20 cellular contexts compared by ENCODE assay signal in the genomic region with DNA sequence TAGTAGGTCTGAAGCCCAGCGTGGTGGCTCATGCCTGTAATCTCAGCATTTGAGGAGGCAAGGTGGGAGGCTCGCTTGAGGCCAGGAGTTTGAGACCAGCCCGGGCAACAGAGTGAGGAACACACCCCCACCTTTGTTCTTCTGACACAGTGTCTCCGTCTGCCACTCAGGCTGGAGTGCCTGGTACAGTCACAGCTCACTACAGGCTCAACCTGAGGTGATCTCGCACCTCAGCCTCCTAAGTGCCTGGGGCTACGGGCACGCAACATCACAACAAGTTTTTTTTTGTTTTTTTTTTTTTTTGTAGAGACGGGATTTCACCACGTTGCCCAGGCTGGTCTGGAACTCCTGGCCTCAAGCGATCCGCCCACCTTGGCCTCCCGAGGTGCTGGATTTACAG. TPM values are rescaled to one million over a fixed set of nuclear protein-coding genes. Genes with fewer than 3 reads are reported as not detected.
DNase-seq lines count a peak whose midpoint lies in the region; ATAC-seq and TF ChIP-seq lines count a peak whose summit lies in the region.
"Had no signal": no experiment of that assay in that cellular context is flagged by ENCODE, and none has a peak within 500 bp of the region (broad histone marks: within the 10 kb centered on the region; RNA-seq: fewer than 3 reads in every experiment).

No MANE protein-coding gene starts in this region.

- H3K4me3 ChIP-seq in iPS-18a (ENCODE audit: low read length) (peak overlapping the region; percentile 28), osteoblast (ENCODE audit: insufficient read depth, low read length) (no peak overlapping the region)
- H3K4me3 ChIP-seq: adrenal gland, cardiac muscle cell, sigmoid colon, tibial artery had no signal

- no peak overlapping the region for H2AFZ ChIP-seq in osteoblast (ENCODE audit: low read length)

- H3K27ac ChIP-seq in RWPE1: peak overlapping the region; percentile 45
- no peak overlapping the region for H3K27ac ChIP-seq in iPS-18a (ENCODE audit: low read length)
- H3K27ac ChIP-seq in osteoblast (ENCODE audit: low read depth, low read length): no peak overlapping the region
- H3K27ac ChIP-seq: adrenal gland, cardiac muscle cell, sigmoid colon, tibial artery had no signal

- H3K9me3 ChIP-seq in iPS-18a (ENCODE audit: control insufficient read depth, low read depth, low read length) (no peaks in the 10 kb centered on the region), osteoblast (ENCODE audit: low read depth, low read length) (no peaks in the 10 kb centered on the region)
- H3K9me3 ChIP-seq: adrenal gland, sigmoid colon, tibial artery had no signal

- ATAC-seq in HG02798 (IDR thresholded peaks at IDR 0.05; ENCODE audit: poor library complexity, unreplicated experiment): no peak
- ATAC-seq: CD8-positive, alpha-beta T cell; PC-3; stimulated activated naive B cell treated with anti-CD40 and anti-IgM and Interleukin-4, amounts not matched to agents 10 μg/mL and 1 μg/mL and 100 μg/mL, for 72 hours had no signal

- POLR2A ChIA-PET in RWPE1 (lab: Yijun Ruan, JAX; ENCODE audit: low non-redundant PET): interaction anchor here (0.7 kb wide), 2 partner anchors 109 to 271 kb away, joined by 3 to 8 read pairs; no protein-coding TSS in a partner anchor

- no peak overlapping the region for H3K9ac ChIP-seq in iPS-18a (ENCODE audit: low read length)

- no peak for DNase-seq in RWPE1 (ENCODE audit: low spot score)
- no peak for DNase-seq in osteoblast (ENCODE audit: insufficient read length, low spot score, missing footprints)
- DNase-seq in activated CD8-positive, alpha-beta memory T cell treated with anti-CD3 and anti-CD28 coated beads, Interleukin-2, amount 50 U/mL, for 4 hours: no peak
- DNase-seq in C1 segment of cervical spinal cord (lab: John Stamatoyannopoulos, UW): no peak
- DNase-seq: activated CD4-positive, alpha-beta T cell treated with anti-CD3 and anti-CD28 coated beads, Interleukin-2, amount 10 ng/mL, durations not matched to agents 24 days and 14 days; activated gamma-delta T cell; adrenal gland; CD8-positive, alpha-beta T cell; dermis blood vessel endothelial cell; HCEC 1CT; MM.1S; PC-3; SIG-M5; sigmoid colon; stimulated activated naive B cell treated with anti-CD40 and anti-IgM and Interleukin-4, amounts not matched to agents 10 μg/mL and 1 μg/mL and 100 μg/mL, for 72 hours; T-helper 1 cell; tibial artery had no signal

- H3K36me3 ChIP-seq in iPS-18a (ENCODE audit: control insufficient read depth, low read depth, low read length): no peaks in the 10 kb centered on the region
- no peaks in the 10 kb centered on the region for H3K36me3 ChIP-seq in osteoblast (ENCODE audit: insufficient read depth, low read length)
- H3K36me3 ChIP-seq: adrenal gland, cardiac muscle cell, sigmoid colon, tibial artery had no signal

- H3K4me2 ChIP-seq in osteoblast (ENCODE audit: insufficient read depth, low read length): peak overlapping the region; percentile 45

- H3K27me3 ChIP-seq in iPS-18a (ENCODE audit: control insufficient read depth, insufficient read depth, low read length) (peaks cover under 1% of the 10 kb centered on the region), osteoblast (ENCODE audit: insufficient read depth, low read length) (no peaks in the 10 kb centered on the region)
- H3K27me3 ChIP-seq: adrenal gland, cardiac muscle cell, sigmoid colon, tibial artery had no signal

- TF ChIP-seq CTCF in RWPE1 (conservative IDR thresholded peaks at IDR 0.05; ENCODE audit: low read depth) (no peak), osteoblast (IDR thresholded peaks at IDR 0.05; ENCODE audit: extremely low read depth, low read depth, low read length) (no peak)

- H3K79me2 ChIP-seq in osteoblast (ENCODE audit: insufficient read depth, low read length): peaks cover 7% of the 10 kb centered on the region

- no peaks in the 10 kb centered on the region for H4K20me1 ChIP-seq in osteoblast (ENCODE audit: insufficient read depth, low read length)

- CTCF ChIA-PET in RWPE1 (lab: Yijun Ruan, JAX): interaction anchor here (1.0 kb wide), 1 partner anchor 55 kb away, joined by 3 read pairs; no protein-coding TSS in a partner anchor

- H3K4me1 ChIP-seq in iPS-18a (ENCODE audit: control insufficient read depth, low read depth, low read length): peaks cover 13% of the 10 kb centered on the region
- peaks cover 4% of the 10 kb centered on the region for H3K4me1 ChIP-seq in osteoblast (ENCODE audit: insufficient read depth, low read length)
- H3K4me1 ChIP-seq: adrenal gland, sigmoid colon, tibial artery had no signal

RNA-seq across cellular contexts. Expression of gene TLCD3A, which starts 6.7 kb away (rescaled TPM):
- 19.5 and 28.6 TPM in 2 replicates for total RNA-seq in osteoblast

RNA-seq across cellular contexts. Expression of gene VPS53, which starts 11.1 kb away (rescaled TPM):
- total RNA-seq in osteoblast: 22.1 and 25.9 TPM in 2 replicates

RNA-seq across cellular contexts. Expression of gene GEMIN4, which starts 26.3 kb away (rescaled TPM):
- total RNA-seq in osteoblast: 8.7 and 9.7 TPM in 2 replicates

RNA-seq across cellular contexts. Expression of gene GLOD4, which starts 56.3 kb away (rescaled TPM):
- 39.4 and 43.3 TPM in 2 replicates for total RNA-seq in osteoblast

RNA-seq across cellular contexts. Expression of gene MRM3, which starts 56.4 kb away (rescaled TPM):
- total RNA-seq in osteoblast: 16.5 and 19.5 TPM in 2 replicates
